Comparison of ENCODE assay signal across 29 cellular contexts in genomic region chr2:124875627-124876244, GRCh38.
A peak's percentile ranks its signal among the peaks of the same experiment; 100 is the strongest.
DNase-seq lines count a peak whose midpoint lies in the region; ATAC-seq and TF ChIP-seq lines count a peak whose summit lies in the region.
"Had no signal": no experiment of that assay in that cellular context is flagged by ENCODE, and none has a peak within 500 bp of the region (broad histone marks: within the 10 kb centered on the region; RNA-seq: fewer than 3 reads in every experiment).

No MANE protein-coding gene starts in this region.

- H3K36me3 ChIP-seq in GM23248 (ENCODE audit: low read depth) = no peaks in the 10 kb centered on the region
- H3K36me3 ChIP-seq: adrenal gland, brain microvascular endothelial cell, colonic mucosa, esophagus muscularis mucosa, SJSA1 had no signal

- no peak overlapping the region for H3K27ac ChIP-seq in GM23248
- H3K27ac ChIP-seq: adrenal gland, brain microvascular endothelial cell, colonic mucosa, esophagus muscularis mucosa, psoas muscle, SJSA1, skin epidermis had no signal

- ATAC-seq in GM21526 (IDR thresholded peaks at IDR 0.05; ENCODE audit: low FRiP score, unreplicated experiment) = peak; percentile 45
- ATAC-seq: activated CD4-positive, CD25-positive, alpha-beta regulatory T cell treated with anti-CD3 and anti-CD28 coated beads, Interleukin-2, amount 50 U/mL, for 24 hours; HCT116; Panc1; psoas muscle; stimulated activated effector memory CD8-positive, alpha-beta T cell treated with anti-CD3 and anti-CD28 coated beads, Interleukin-12 subunit alpha, Interleukin-12 subunit beta, amount 100 ng/mL, for 72 hours had no signal

- H3K4me1 ChIP-seq in GM23248 (ENCODE audit: insufficient read depth) = no peaks in the 10 kb centered on the region
- H3K4me1 ChIP-seq: adrenal gland, colonic mucosa, esophagus muscularis mucosa, psoas muscle, SJSA1 had no signal

- no peaks in the 10 kb centered on the region for H3K79me2 ChIP-seq in GM23248 (ENCODE audit: insufficient read depth)

- H3K9ac ChIP-seq in GM23248 = no peak overlapping the region

- no peaks in the 10 kb centered on the region for H4K20me1 ChIP-seq in GM23248 (ENCODE audit: insufficient read depth)

- no peak overlapping the region for H3K4me3 ChIP-seq in GM12865 (ENCODE audit: low read depth, low read length)
- H3K4me3 ChIP-seq in epithelial cell of esophagus (ENCODE audit: low read length) = no peak overlapping the region
- no peak overlapping the region for H3K4me3 ChIP-seq in GM23248
- H3K4me3 ChIP-seq: adrenal gland, colonic mucosa, esophagus muscularis mucosa, psoas muscle, SJSA1, skin epidermis had no signal

- H2AFZ ChIP-seq in GM23248 = no peak overlapping the region

- H3K4me2 ChIP-seq in GM23248 (ENCODE audit: unreplicated experiment) = no peak overlapping the region

- H3K9me2 ChIP-seq in GM23248 (ENCODE audit: insufficient read depth) = no peaks in the 10 kb centered on the region

- 4 to 19% methylated on average over 3 of the region's 3 CpGs for WGBS in GM23248 (ENCODE audit: low coverage in 1 of 2, low lambda C conversion rate in 2 of 2, missing lambda C conversion rate in 2 of 2), 2 experiments

- H3K9me3 ChIP-seq in GM23248 (ENCODE audit: low read depth) = no peaks in the 10 kb centered on the region
- H3K9me3 ChIP-seq: adrenal gland, colonic mucosa, esophagus muscularis mucosa, psoas muscle had no signal

- H3F3A ChIP-seq in GM23248 (ENCODE audit: insufficient read depth) = no peaks in the 10 kb centered on the region

- H3K27me3 ChIP-seq in GM23248 (replicated peaks; ENCODE audit: insufficient read depth) = no peaks in the 10 kb centered on the region
- H3K27me3 ChIP-seq: adrenal gland, brain microvascular endothelial cell, colonic mucosa, esophagus muscularis mucosa, SJSA1 had no signal

- peak; percentile 90 for DNase-seq in GM12865 (ENCODE audit: low read depth)
- peak; percentile 26 for DNase-seq in HS-5 (ENCODE audit: low read depth)
- DNase-seq in epithelial cell of esophagus (ENCODE audit: low read depth) = peak; percentile 11
- no peak for DNase-seq in GM23248
- no peak for DNase-seq in activated CD4-positive, alpha-beta T cell treated with anti-CD3 and anti-CD28 coated beads, Interleukin-2, amount 50 U/mL, for 1 hour
- no peak for DNase-seq in activated naive CD4-positive, alpha-beta T cell treated with anti-CD3 and anti-CD28 coated beads, Interleukin-2, amount 50 U/mL, for 16 hours
- no peak for DNase-seq in cerebellar cortex (ENCODE audit: low spot score)
- DNase-seq: ACHN; adrenal gland; brain microvascular endothelial cell; colonic mucosa; DMS79 treated with DMSO at 0.1 percent for 48 hours; effector memory CD4-positive, alpha-beta T cell; mesenchymal stem cell; MV-4-11; NCI-H2171; NCI-H510A treated with DMSO at 0.1 percent for 48 hours; psoas muscle; stimulated activated CD4-positive, alpha-beta T cell treated with anti-CD3 and anti-CD28 coated beads, Interleukin-1b, Interleukin-23, amount 100 ng/mL, for 48 hours; substantia nigra; T-helper 1 cell had no signal

- in situ Hi-C loops in GM23248 (cut with MboI) = no loop called here

- TF ChIP-seq CTCF in GM12865 (IDR thresholded peaks at IDR 0.05; ENCODE audit: insufficient read depth, low read depth, low read length, missing control alignments) (no peak), epithelial cell of esophagus (IDR thresholded peaks at IDR 0.05; ENCODE audit: insufficient read depth, low read depth, low read length, missing control alignments) (no peak)

Comparison
In these comparisons a context has a peak if more than half of its experiments do, and no peak if none do; other contexts are left out.
1. DNase-seq: peak in GM12865 (single experiment), HS-5 (single experiment) and epithelial cell of esophagus (single experiment); none in GM23248 (single experiment), activated CD4-positive, alpha-beta T cell treated with anti-CD3 and anti-CD28 coated beads, Interleukin-2, amount 50 U/mL, for 1 hour (single experiment), activated naive CD4-positive, alpha-beta T cell treated with anti-CD3 and anti-CD28 coated beads, Interleukin-2, amount 50 U/mL, for 16 hours (single experiment) and cerebellar cortex (single experiment).